In the genomic region with DNA sequence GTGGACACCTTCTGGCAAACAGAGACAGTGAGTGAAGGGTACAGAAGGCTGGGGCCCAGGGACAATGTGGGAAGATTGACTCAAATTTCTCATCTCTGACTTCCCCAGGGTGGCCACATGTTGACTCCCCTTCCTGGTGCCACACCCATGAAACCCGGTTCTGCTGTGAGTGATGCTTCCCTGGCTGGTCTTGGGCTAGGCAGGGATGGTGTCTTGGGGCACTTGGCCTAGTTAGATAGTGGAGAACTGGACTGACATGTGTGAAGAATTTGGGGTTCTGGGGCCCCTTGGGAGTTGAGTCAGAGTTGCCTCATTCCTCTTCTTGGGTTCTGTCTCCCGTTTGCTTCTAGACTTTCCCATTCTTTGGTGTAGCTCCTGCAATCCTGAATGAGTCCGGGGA, we compare ENCODE assay signal across 20 cellular contexts. TPM values are rescaled to one million over a fixed set of nuclear protein-coding genes. Genes with fewer than 3 reads are reported as not detected.
DNase-seq lines count a peak whose midpoint lies in the region; FAIRE-seq and TF ChIP-seq lines count a peak whose summit lies in the region.
"Had no signal": no experiment of that assay in that cellular context is flagged by ENCODE, and none has a peak within 500 bp of the region (broad histone marks: within the 10 kb centered on the region; RNA-seq: fewer than 3 reads in every experiment).

No MANE protein-coding gene starts in this region.

- DNase-seq in activated T-cell treated with anti-CD3 and anti-CD28 coated beads, Interleukin-2, amount 50 U/mL, for 24 hours, result no peak
- DNase-seq in activated T-cell treated with anti-CD3 and anti-CD28 coated beads for 4 hours (no peak), AG10803 (ENCODE audit: low read depth) (peak; percentile 42), DMS53 treated with DMSO at 0.1 percent for 48 hours (lab: John Stamatoyannopoulos, UW; ENCODE audit: unreplicated experiment) (no peak), MG63 (no peak), D721Med (ENCODE audit: insufficient read length, low spot score) (no peak)
- DNase-seq in activated T-helper 2 cell treated with anti-CD3 and anti-CD28 coated beads, Interferon-gamma antibody, Interleukin-2, Interleukin-4, amounts not matched to agents 10 μg/mL and 5 μg/mL and 100 μg/mL, durations not matched to agents 14 hours and 24 hours and 36 hours (ENCODE audit: low spot score), result no peak
- DNase-seq in stimulated activated CD8-positive, alpha-beta memory T cell treated with anti-CD3 and anti-CD28 coated beads, Interleukin-4, amount 100 ng/mL, for 48 hours, result peak; percentile 46
- DNase-seq: activated CD8-positive, alpha-beta memory T cell treated with anti-CD3 and anti-CD28 coated beads, Interleukin-2, amount 10 ng/mL, durations not matched to agents 7 days and 5 days; activated naive CD4-positive, alpha-beta T cell treated with Interleukin-2 at 50 U/mL for 16 hours; CD4-positive, alpha-beta memory T cell; GOT3; NCI-H1105; NCI-H526; SIG-M5 had no signal

- intact Hi-C loops in activated T-helper 2 cell treated with anti-CD3 and anti-CD28 coated beads, Interferon-gamma antibody, Interleukin-2, Interleukin-4, amounts not matched to agents 10 μg/mL and 5 μg/mL and 100 μg/mL, durations not matched to agents 14 hours and 24 hours and 36 hours (cut with micrococcal nuclease), result no loop called here

- no peak for FAIRE-seq in D721Med (lab: Jason Lieb, UNC)

- H3K36me3 ChIP-seq in MG63, result peaks cover 35% of the 10 kb centered on the region

- peak overlapping the region; percentile 38 for H3K27ac Mint-ChIP-seq in activated T-cell treated with anti-CD3 and anti-CD28 coated beads, Interleukin-2, amount 50 U/mL, for 24 hours
- peak overlapping the region; percentile 26 for H3K27ac Mint-ChIP-seq in activated T-helper 2 cell treated with anti-CD3 and anti-CD28 coated beads, Interferon-gamma antibody, Interleukin-2, Interleukin-4, amounts not matched to agents 10 μg/mL and 5 μg/mL and 100 μg/mL, durations not matched to agents 14 hours and 24 hours and 36 hours
- H3K27ac Mint-ChIP-seq: activated CD8-positive, alpha-beta memory T cell treated with anti-CD3 and anti-CD28 coated beads, Interleukin-2, amount 10 ng/mL, durations not matched to agents 7 days and 5 days; T-helper 1 cell treated with Interleukin-12 subunit alpha and Interleukin-12 subunit beta and Interleukin-4 antibody, amounts not matched to agents 30 μg/mL and 1 μg/mL, for 36 hours; WTC11 had no signal

- TF ChIP-seq CTCF in AG10803 (conservative IDR thresholded peaks at IDR 0.05; ENCODE audit: low read length) (no peak), D721Med (IDR thresholded peaks at IDR 0.05; ENCODE audit: insufficient read depth, missing control alignments) (no peak)

- H3K9me3 Mint-ChIP-seq in activated T-cell treated with anti-CD3 and anti-CD28 coated beads, Interleukin-2, amount 50 U/mL, for 24 hours, result no peaks in the 10 kb centered on the region
- peaks cover 9% of the 10 kb centered on the region for H3K9me3 Mint-ChIP-seq in activated T-helper 2 cell treated with anti-CD3 and anti-CD28 coated beads, Interferon-gamma antibody, Interleukin-2, Interleukin-4, amounts not matched to agents 10 μg/mL and 5 μg/mL and 100 μg/mL, durations not matched to agents 14 hours and 24 hours and 36 hours
- H3K9me3 Mint-ChIP-seq: CD4-positive, alpha-beta memory T cell; neural crest cell; WTC11 had no signal

- peaks cover 45% of the 10 kb centered on the region for H3K4me1 Mint-ChIP-seq in activated T-cell treated with anti-CD3 and anti-CD28 coated beads, Interleukin-2, amount 50 U/mL, for 24 hours (ENCODE audit: low read depth)
- H3K4me1 Mint-ChIP-seq in activated T-helper 2 cell treated with anti-CD3 and anti-CD28 coated beads, Interferon-gamma antibody, Interleukin-2, Interleukin-4, amounts not matched to agents 10 μg/mL and 5 μg/mL and 100 μg/mL, durations not matched to agents 14 hours and 24 hours and 36 hours (ENCODE audit: low read depth), result peaks cover 53% of the 10 kb centered on the region
- H3K4me1 Mint-ChIP-seq: neural crest cell, WTC11 had no signal

- H3K4me3 ChIP-seq in AG10803 (ENCODE audit: low read length), result no peak overlapping the region
- H3K4me3 ChIP-seq in MG63, result no peak overlapping the region

- no peaks in the 10 kb centered on the region for H3K27me3 ChIP-seq in MG63

- peaks cover 25% of the 10 kb centered on the region for H3K36me3 Mint-ChIP-seq in activated T-cell treated with anti-CD3 and anti-CD28 coated beads, Interleukin-2, amount 50 U/mL, for 24 hours (ENCODE audit: low read depth)
- H3K36me3 Mint-ChIP-seq in activated T-helper 2 cell treated with anti-CD3 and anti-CD28 coated beads, Interferon-gamma antibody, Interleukin-2, Interleukin-4, amounts not matched to agents 10 μg/mL and 5 μg/mL and 100 μg/mL, durations not matched to agents 14 hours and 24 hours and 36 hours (ENCODE audit: low read depth), result peaks cover 33% of the 10 kb centered on the region

- peaks cover 2% of the 10 kb centered on the region; the same call in 1 of the 2 replicates for H3K9me3 ChIP-seq in MG63

- no peaks in the 10 kb centered on the region for H3K27me3 Mint-ChIP-seq in activated T-cell treated with anti-CD3 and anti-CD28 coated beads, Interleukin-2, amount 50 U/mL, for 24 hours
- no peaks in the 10 kb centered on the region for H3K27me3 Mint-ChIP-seq in activated T-helper 2 cell treated with anti-CD3 and anti-CD28 coated beads, Interferon-gamma antibody, Interleukin-2, Interleukin-4, amounts not matched to agents 10 μg/mL and 5 μg/mL and 100 μg/mL, durations not matched to agents 14 hours and 24 hours and 36 hours (ENCODE audit: low read depth)
- H3K27me3 Mint-ChIP-seq: activated CD8-positive, alpha-beta memory T cell treated with anti-CD3 and anti-CD28 coated beads, Interleukin-2, amount 10 ng/mL, durations not matched to agents 7 days and 5 days; CD4-positive, alpha-beta memory T cell had no signal

- H3K4me3 Mint-ChIP-seq in activated T-cell treated with anti-CD3 and anti-CD28 coated beads, Interleukin-2, amount 50 U/mL, for 24 hours, result no peak overlapping the region
- H3K4me3 Mint-ChIP-seq in activated T-helper 2 cell treated with anti-CD3 and anti-CD28 coated beads, Interferon-gamma antibody, Interleukin-2, Interleukin-4, amounts not matched to agents 10 μg/mL and 5 μg/mL and 100 μg/mL, durations not matched to agents 14 hours and 24 hours and 36 hours (ENCODE audit: low read depth), result no peak overlapping the region
- H3K4me3 Mint-ChIP-seq: activated CD8-positive, alpha-beta memory T cell treated with anti-CD3 and anti-CD28 coated beads, Interleukin-2, amount 10 ng/mL, durations not matched to agents 7 days and 5 days; CD4-positive, alpha-beta memory T cell; neural crest cell; T-helper 1 cell treated with Interleukin-12 subunit alpha and Interleukin-12 subunit beta and Interleukin-4 antibody, amounts not matched to agents 30 μg/mL and 1 μg/mL, for 36 hours; WTC11 had no signal

RNA-seq across cellular contexts. Expression of a gene that starts 34.2 kb away (rescaled TPM):
- 70.5 and 77.1 TPM in 2 replicates for total RNA-seq in activated T-helper 2 cell treated with anti-CD3 and anti-CD28 coated beads, Interferon-gamma antibody, Interleukin-2, Interleukin-4, amounts not matched to agents 10 μg/mL and 5 μg/mL and 100 μg/mL, durations not matched to agents 14 hours and 24 hours and 36 hours
- 94.2 and 107 TPM in 2 replicates for total RNA-seq in MG63 (2014; rRNA removed; shearing (Covaris generic); ENCODE audit: low replicate concordance)

RNA-seq across cellular contexts. Expression of a gene that starts 34.2 kb away (rescaled TPM):
- 0.30 and 0.34 TPM in 2 replicates for total RNA-seq in activated T-helper 2 cell treated with anti-CD3 and anti-CD28 coated beads, Interferon-gamma antibody, Interleukin-2, Interleukin-4, amounts not matched to agents 10 μg/mL and 5 μg/mL and 100 μg/mL, durations not matched to agents 14 hours and 24 hours and 36 hours
- not detected in 2 replicates for total RNA-seq in MG63 (2014; rRNA removed; shearing (Covaris generic); ENCODE audit: low replicate concordance)
- total RNA-seq: fibroblast of villous mesenchyme, HT1080 had no signal

RNA-seq across cellular contexts. Expression of a gene that starts 45.0 kb away (rescaled TPM):
- total RNA-seq in activated T-helper 2 cell treated with anti-CD3 and anti-CD28 coated beads, Interferon-gamma antibody, Interleukin-2, Interleukin-4, amounts not matched to agents 10 μg/mL and 5 μg/mL and 100 μg/mL, durations not matched to agents 14 hours and 24 hours and 36 hours, result 51.3 and 59.4 TPM in 2 replicates
- 24.8 and 31.8 TPM in 2 replicates for total RNA-seq in MG63 (2014; rRNA removed; shearing (Covaris generic); ENCODE audit: low replicate concordance)

RNA-seq across cellular contexts. Expression of a gene that starts 48.8 kb away (rescaled TPM):
- total RNA-seq in activated T-helper 2 cell treated with anti-CD3 and anti-CD28 coated beads, Interferon-gamma antibody, Interleukin-2, Interleukin-4, amounts not matched to agents 10 μg/mL and 5 μg/mL and 100 μg/mL, durations not matched to agents 14 hours and 24 hours and 36 hours, result 13.3 and 13.5 TPM in 2 replicates
- 0.12 and 3.4 TPM in 2 replicates for total RNA-seq in MG63 (2014; rRNA removed; shearing (Covaris generic); ENCODE audit: low replicate concordance)

Comparison
In these comparisons a context has a peak if more than half of its experiments do, and no peak if none do; other contexts are left out.
1. DNase-seq: peak in AG10803 (single experiment) and stimulated activated CD8-positive, alpha-beta memory T cell treated with anti-CD3 and anti-CD28 coated beads, Interleukin-4, amount 100 ng/mL, for 48 hours (single experiment); none in activated T-cell treated with anti-CD3 and anti-CD28 coated beads, Interleukin-2, amount 50 U/mL, for 24 hours (single experiment), activated T-cell treated with anti-CD3 and anti-CD28 coated beads for 4 hours (single experiment), activated T-helper 2 cell treated with anti-CD3 and anti-CD28 coated beads, Interferon-gamma antibody, Interleukin-2, Interleukin-4, amounts not matched to agents 10 μg/mL and 5 μg/mL and 100 μg/mL, durations not matched to agents 14 hours and 24 hours and 36 hours (single experiment), DMS53 treated with DMSO at 0.1 percent for 48 hours (single experiment), MG63 (single experiment) and D721Med (single experiment).